ENCODE assay signal across 1 cellular context in genomic region chr14:91331761-91332447, GRCh38.
TF ChIP-seq lines count a peak whose summit lies in the region.

No MANE protein-coding gene starts in this region.

TF ChIP-seq in HepG2, 621 proteins besides CTCF, POLR2A, EP300 and RAD21 (continued from another document):
- TF ChIP-seq DZIP1 (CRISPR knock-in tag; IDR thresholded peaks at IDR 0.05), result no peak
- TF ChIP-seq ZUFSP (CRISPR knock-in tag; IDR thresholded peaks at IDR 0.05; ENCODE audit: borderline replicate concordance), result no peak
- 0 out of 2 replicates have a peak, but pooled peaks have one; percentile 57 for TF ChIP-seq ZMAT3 (CRISPR knock-in tag; conservative IDR thresholded peaks at IDR 0.05)
- no peak for TF ChIP-seq ZNF101 (CRISPR knock-in tag; IDR thresholded peaks at IDR 0.05; ENCODE audit: borderline replicate concordance, low read depth)
- TF ChIP-seq PAX8 (CRISPR knock-in tag; IDR thresholded peaks at IDR 0.05; ENCODE audit: borderline replicate concordance), result no peak
- peak; percentile 9; the same call in 1 of the 2 replicates for TF ChIP-seq ETV5 (CRISPR knock-in tag; IDR thresholded peaks at IDR 0.05; ENCODE audit: borderline replicate concordance)
- peak; percentile 48; the same call in 1 of the 2 replicates for TF ChIP-seq RARA (CRISPR knock-in tag; IDR thresholded peaks at IDR 0.05)
- TF ChIP-seq ZFYVE20 (CRISPR knock-in tag; IDR thresholded peaks at IDR 0.05; ENCODE audit: borderline replicate concordance, low read depth), result no peak
- TF ChIP-seq ZNF292 (CRISPR knock-in tag; IDR thresholded peaks at IDR 0.05; ENCODE audit: borderline replicate concordance, low read depth), result no peak
